ENCODE assay signal across 8 cellular contexts in genomic region chr3:120678984-120679383, GRCh38. TPM values are rescaled to one million over a fixed set of nuclear protein-coding genes. Genes with fewer than 3 reads are reported as not detected.
DNase-seq lines count a peak whose midpoint lies in the region; ATAC-seq and TF ChIP-seq lines count a peak whose summit lies in the region.

No MANE protein-coding gene starts in this region.

- H3K9me3 ChIP-seq in HUES6 (ENCODE audit: control insufficient read depth, insufficient read depth, low read depth, low read length) (peaks cover 6% of the 10 kb centered on the region; the same call in 1 of the 2 replicates), ectodermal cell (ENCODE audit: control insufficient read depth, low read length) (no peaks in the 10 kb centered on the region), gastrocnemius medialis (no peaks in the 10 kb centered on the region)

- H3K27ac ChIP-seq in HUES6 (ENCODE audit: low read depth, low read length) (peak overlapping the region; percentile 90), ectodermal cell (ENCODE audit: insufficient read depth, low read depth, low read length, poor library complexity, severe bottlenecking) (peak overlapping the region; percentile 52), gastrocnemius medialis (peak overlapping the region in 1 of 4 donors; percentile 41)

- H3K4me3 ChIP-seq in HUES6 (ENCODE audit: low read depth, low read length), result no peak overlapping the region
- no peak overlapping the region for H3K4me3 ChIP-seq in ectodermal cell (ENCODE audit: insufficient read depth, low read depth, low read length)
- peak overlapping the region in 3 of 4 donors; percentile 4 to 35 (median 26) for H3K4me3 ChIP-seq in gastrocnemius medialis

- peak; percentile 36 for ATAC-seq in GM19467 (IDR thresholded peaks at IDR 0.05; ENCODE audit: unreplicated experiment)
- ATAC-seq in gastrocnemius medialis, result no peak

- no peak for DNase-seq in gastrocnemius medialis
- no peak for DNase-seq in posterior cingulate gyrus
- no peak for DNase-seq in hepatic stellate cell (ENCODE audit: low spot score)
- DNase-seq in NCI-H1092 treated with DMSO at 0.1 percent for 48 hours (lab: John Stamatoyannopoulos, UW), result no peak
- no peak for DNase-seq in activated naive CD4-positive, alpha-beta T cell treated with anti-CD3 and anti-CD28 coated beads, Interleukin-2, amount 50 U/mL, for 16 hours

- H3K36me3 ChIP-seq in HUES6 (ENCODE audit: control insufficient read depth, insufficient read depth, low read length) (no peaks in the 10 kb centered on the region), ectodermal cell (ENCODE audit: control insufficient read depth, insufficient read depth, low read length) (no peaks in the 10 kb centered on the region), gastrocnemius medialis (no peaks in the 10 kb centered on the region)

- peak overlapping the region; percentile 73 for H3K9ac ChIP-seq in HUES6 (ENCODE audit: low read length)

- H3K27me3 ChIP-seq in HUES6 (ENCODE audit: control insufficient read depth, insufficient read depth, low read length), result no peaks in the 10 kb centered on the region
- no peaks in the 10 kb centered on the region for H3K27me3 ChIP-seq in ectodermal cell (ENCODE audit: control insufficient read depth, insufficient read depth, low read length, poor library complexity, severe bottlenecking)
- no peaks in the 10 kb centered on the region for H3K27me3 ChIP-seq in gastrocnemius medialis

- no peak for TF ChIP-seq POLR2A in gastrocnemius medialis (IDR thresholded peaks at IDR 0.05)

- intact Hi-C loops in gastrocnemius medialis (cut with DNase I; ENCODE audit: low total_unique reads) (no loop called here), posterior cingulate gyrus (cut with DNase I) (no loop called here)

- 94 to 99% methylated on average over 3 of the region's 3 CpGs for WGBS in ectodermal cell, 2 experiments

- no peak for TF ChIP-seq CTCF in gastrocnemius medialis (IDR thresholded peaks at IDR 0.05 in 4 of 5, conservative IDR thresholded peaks at IDR 0.05 in 1 of 5)

- in situ Hi-C loops in gastrocnemius medialis (cut with MboI; ENCODE audit: low sequenced_read_pairs in 4 of 4), result no loop called here

- H3K4me1 ChIP-seq in HUES6 (ENCODE audit: control insufficient read depth, insufficient read depth, low read length), result peaks cover 28% of the 10 kb centered on the region
- H3K4me1 ChIP-seq in ectodermal cell (ENCODE audit: control insufficient read depth, insufficient read depth, low read length), result peaks cover 9% of the 10 kb centered on the region
- peaks cover 9 to 16% of the 10 kb centered on the region in 2 donors for H3K4me1 ChIP-seq in gastrocnemius medialis

RNA-seq across cellular contexts. Expression of gene HGD, which starts 3.1 kb away (rescaled TPM):
- not detected for polyA plus RNA-seq in ectodermal cell (2013, experiment 1 of 4)
- 0.36 TPM for polyA plus RNA-seq in ectodermal cell (2013, experiment 2 of 4)
- polyA plus RNA-seq in ectodermal cell (2013, experiment 3 of 4), result not detected
- 0.32 TPM for polyA plus RNA-seq in ectodermal cell (2013, experiment 4 of 4)
- total RNA-seq in gastrocnemius medialis, result 1 to 10 TPM in 2 of 4 donors, under 1 TPM in 1, not detected in 1; 0.68 to 4.1 (median 1.3) TPM

Comparison
In these comparisons a context has a peak if more than half of its experiments do, and no peak if none do; other contexts are left out.
1. H3K4me3 ChIP-seq: peak in gastrocnemius medialis (3 of 4); none in HUES6 (single experiment) and ectodermal cell (single experiment).